ENCODE assay signal across 1 cellular context in the genomic region with DNA sequence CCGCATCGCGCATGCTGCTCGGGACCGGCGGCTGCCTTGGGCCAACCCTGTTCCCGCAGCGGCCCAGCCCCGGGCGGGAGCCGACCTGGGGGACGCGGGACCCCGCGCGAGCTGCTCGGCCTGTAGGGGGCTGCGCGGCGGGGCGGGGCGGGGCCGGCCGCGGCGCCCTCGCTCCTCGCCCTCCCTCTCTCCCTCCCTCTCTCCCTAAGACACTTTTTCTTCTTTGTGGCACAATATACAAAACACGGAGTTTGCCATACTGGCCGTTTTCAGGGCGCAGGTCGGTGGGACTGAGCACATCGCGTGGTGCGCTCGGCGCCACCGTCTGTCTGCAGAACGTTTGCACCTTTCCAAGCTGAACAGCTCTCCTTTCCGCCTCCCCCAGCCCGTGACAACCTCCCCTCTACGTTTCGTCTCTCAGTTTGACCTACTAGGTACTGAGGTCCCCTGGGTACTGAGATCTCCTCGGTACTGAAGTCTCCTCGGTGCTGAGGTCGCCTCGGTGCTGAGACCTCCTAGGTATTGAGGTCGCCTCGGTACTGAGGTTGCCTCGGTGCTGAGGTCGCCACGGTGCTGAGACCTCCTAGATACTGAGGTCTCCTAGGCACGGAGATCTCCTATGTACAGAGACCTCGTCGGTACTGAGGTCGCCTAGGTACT.
TF ChIP-seq lines count a peak whose summit lies in the region.

No MANE protein-coding gene starts in this region.

TF ChIP-seq in GM23338, 12 proteins besides CTCF, POLR2A, EP300 and RAD21 (continued from another document):
- TF ChIP-seq, protein P1, sequence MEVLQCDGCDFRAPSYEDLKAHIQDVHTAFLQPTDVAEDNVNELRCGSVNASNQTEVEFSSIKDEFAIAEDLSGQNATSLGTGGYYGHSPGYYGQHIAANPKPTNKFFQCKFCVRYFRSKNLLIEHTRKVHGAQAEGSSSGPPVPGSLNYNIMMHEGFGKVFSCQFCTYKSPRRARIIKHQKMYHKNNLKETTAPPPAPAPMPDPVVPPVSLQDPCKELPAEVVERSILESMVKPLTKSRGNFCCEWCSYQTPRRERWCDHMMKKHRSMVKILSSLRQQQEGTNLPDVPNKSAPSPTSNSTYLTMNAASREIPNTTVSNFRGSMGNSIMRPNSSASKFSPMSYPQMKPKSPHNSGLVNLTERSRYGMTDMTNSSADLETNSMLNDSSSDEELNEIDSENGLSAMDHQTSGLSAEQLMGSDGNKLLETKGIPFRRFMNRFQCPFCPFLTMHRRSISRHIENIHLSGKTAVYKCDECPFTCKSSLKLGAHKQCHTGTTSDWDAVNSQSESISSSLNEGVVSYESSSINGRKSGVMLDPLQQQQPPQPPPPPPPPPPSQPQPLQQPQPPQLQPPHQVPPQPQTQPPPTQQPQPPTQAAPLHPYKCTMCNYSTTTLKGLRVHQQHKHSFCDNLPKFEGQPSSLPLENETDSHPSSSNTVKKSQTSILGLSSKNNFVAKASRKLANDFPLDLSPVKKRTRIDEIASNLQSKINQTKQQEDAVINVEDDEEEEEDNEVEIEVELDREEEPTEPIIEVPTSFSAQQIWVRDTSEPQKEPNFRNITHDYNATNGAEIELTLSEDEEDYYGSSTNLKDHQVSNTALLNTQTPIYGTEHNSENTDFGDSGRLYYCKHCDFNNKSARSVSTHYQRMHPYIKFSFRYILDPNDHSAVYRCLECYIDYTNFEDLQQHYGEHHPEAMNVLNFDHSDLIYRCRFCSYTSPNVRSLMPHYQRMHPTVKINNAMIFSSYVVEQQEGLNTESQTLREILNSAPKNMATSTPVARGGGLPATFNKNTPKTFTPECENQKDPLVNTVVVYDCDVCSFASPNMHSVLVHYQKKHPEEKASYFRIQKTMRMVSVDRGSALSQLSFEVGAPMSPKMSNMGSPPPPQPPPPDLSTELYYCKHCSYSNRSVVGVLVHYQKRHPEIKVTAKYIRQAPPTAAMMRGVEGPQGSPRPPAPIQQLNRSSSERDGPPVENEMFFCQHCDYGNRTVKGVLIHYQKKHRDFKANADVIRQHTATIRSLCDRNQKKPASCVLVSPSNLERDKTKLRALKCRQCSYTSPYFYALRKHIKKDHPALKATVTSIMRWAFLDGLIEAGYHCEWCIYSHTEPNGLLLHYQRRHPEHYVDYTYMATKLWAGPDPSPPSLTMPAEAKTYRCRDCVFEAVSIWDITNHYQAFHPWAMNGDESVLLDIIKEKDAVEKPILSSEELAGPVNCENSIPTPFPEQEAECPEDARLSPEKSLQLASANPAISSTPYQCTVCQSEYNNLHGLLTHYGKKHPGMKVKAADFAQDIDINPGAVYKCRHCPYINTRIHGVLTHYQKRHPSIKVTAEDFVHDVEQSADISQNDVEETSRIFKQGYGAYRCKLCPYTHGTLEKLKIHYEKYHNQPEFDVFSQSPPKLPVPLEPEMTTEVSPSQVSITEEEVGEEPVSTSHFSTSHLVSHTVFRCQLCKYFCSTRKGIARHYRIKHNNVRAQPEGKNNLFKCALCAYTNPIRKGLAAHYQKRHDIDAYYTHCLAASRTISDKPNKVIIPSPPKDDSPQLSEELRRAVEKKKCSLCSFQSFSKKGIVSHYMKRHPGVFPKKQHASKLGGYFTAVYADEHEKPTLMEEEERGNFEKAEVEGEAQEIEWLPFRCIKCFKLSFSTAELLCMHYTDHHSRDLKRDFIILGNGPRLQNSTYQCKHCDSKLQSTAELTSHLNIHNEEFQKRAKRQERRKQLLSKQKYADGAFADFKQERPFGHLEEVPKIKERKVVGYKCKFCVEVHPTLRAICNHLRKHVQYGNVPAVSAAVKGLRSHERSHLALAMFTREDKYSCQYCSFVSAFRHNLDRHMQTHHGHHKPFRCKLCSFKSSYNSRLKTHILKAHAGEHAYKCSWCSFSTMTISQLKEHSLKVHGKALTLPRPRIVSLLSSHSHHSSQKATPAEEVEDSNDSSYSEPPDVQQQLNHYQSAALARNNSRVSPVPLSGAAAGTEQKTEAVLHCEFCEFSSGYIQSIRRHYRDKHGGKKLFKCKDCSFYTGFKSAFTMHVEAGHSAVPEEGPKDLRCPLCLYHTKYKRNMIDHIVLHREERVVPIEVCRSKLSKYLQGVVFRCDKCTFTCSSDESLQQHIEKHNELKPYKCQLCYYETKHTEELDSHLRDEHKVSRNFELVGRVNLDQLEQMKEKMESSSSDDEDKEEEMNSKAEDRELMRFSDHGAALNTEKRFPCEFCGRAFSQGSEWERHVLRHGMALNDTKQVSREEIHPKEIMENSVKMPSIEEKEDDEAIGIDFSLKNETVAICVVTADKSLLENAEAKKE (CRISPR knock-in tag; IDR thresholded peaks at IDR 0.05) = no peak
- TF ChIP-seq, protein P2, sequence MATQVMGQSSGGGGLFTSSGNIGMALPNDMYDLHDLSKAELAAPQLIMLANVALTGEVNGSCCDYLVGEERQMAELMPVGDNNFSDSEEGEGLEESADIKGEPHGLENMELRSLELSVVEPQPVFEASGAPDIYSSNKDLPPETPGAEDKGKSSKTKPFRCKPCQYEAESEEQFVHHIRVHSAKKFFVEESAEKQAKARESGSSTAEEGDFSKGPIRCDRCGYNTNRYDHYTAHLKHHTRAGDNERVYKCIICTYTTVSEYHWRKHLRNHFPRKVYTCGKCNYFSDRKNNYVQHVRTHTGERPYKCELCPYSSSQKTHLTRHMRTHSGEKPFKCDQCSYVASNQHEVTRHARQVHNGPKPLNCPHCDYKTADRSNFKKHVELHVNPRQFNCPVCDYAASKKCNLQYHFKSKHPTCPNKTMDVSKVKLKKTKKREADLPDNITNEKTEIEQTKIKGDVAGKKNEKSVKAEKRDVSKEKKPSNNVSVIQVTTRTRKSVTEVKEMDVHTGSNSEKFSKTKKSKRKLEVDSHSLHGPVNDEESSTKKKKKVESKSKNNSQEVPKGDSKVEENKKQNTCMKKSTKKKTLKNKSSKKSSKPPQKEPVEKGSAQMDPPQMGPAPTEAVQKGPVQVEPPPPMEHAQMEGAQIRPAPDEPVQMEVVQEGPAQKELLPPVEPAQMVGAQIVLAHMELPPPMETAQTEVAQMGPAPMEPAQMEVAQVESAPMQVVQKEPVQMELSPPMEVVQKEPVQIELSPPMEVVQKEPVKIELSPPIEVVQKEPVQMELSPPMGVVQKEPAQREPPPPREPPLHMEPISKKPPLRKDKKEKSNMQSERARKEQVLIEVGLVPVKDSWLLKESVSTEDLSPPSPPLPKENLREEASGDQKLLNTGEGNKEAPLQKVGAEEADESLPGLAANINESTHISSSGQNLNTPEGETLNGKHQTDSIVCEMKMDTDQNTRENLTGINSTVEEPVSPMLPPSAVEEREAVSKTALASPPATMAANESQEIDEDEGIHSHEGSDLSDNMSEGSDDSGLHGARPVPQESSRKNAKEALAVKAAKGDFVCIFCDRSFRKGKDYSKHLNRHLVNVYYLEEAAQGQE (IDR thresholded peaks at IDR 0.05; ENCODE audit: unreplicated experiment) = no peak
- TF ChIP-seq JUNB (IDR thresholded peaks at IDR 0.05; ENCODE audit: unreplicated experiment) (no peak), EZH2 (IDR thresholded peaks at IDR 0.05; ENCODE audit: low read depth, unreplicated experiment) (no peak)
